In the genomic region with DNA sequence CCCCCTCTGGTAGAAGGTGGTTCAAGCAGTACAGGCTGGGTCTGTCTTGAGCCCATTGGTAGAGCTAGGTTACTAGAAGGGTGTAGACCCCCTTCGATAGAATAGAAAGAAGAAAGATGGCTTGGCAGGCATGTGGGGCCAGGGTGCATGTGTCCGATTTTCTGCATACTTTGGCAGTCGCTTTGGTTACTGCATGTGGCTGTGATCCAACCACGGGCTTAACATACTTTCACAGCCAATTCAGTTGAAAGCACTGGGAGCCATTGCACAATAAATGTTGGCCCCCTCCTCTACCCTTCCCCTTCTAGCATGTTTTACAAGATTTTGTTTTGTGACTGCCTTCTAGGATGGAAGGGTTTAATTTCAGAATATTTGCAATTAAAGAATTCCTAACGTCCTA, we compare ENCODE assay signal across 25 cellular contexts. TPM values are rescaled to one million over a fixed set of nuclear protein-coding genes. Genes with fewer than 3 reads are reported as not detected.
DNase-seq lines count a peak whose midpoint lies in the region; ATAC-seq and TF ChIP-seq lines count a peak whose summit lies in the region.
"Had no signal": no experiment of that assay in that cellular context is flagged by ENCODE, and none has a peak within 500 bp of the region (broad histone marks: within the 10 kb centered on the region; RNA-seq: fewer than 3 reads in every experiment).

No MANE protein-coding gene starts in this region.

- H3K4me1 Mint-ChIP-seq in GM23338, result peaks cover 31% of the 10 kb centered on the region
- H3K4me1 Mint-ChIP-seq in glutamatergic neuron (ENCODE audit: low read depth, unreplicated experiment), result peaks cover 45% of the 10 kb centered on the region

- H3K4me3 ChIP-seq in GM23338 (no peak overlapping the region), KMS-11 (IDR thresholded peaks at IDR 0.05; ENCODE audit: insufficient read depth, low read depth, low read length) (no peak overlapping the region)
- H3K4me3 ChIP-seq: ascending aorta, coronary artery, HAP-1, transverse colon had no signal

- no peaks in the 10 kb centered on the region for H3K9me3 Mint-ChIP-seq in GM23338
- peaks cover 6% of the 10 kb centered on the region for H3K9me3 Mint-ChIP-seq in glutamatergic neuron (ENCODE audit: unreplicated experiment)
- H3K9me3 Mint-ChIP-seq: activated CD4-positive, alpha-beta memory T cell treated with anti-CD3 and anti-CD28 coated beads, Interleukin-2, amount 10 ng/mL, durations not matched to agents 7 days and 5 days had no signal

- no peaks in the 10 kb centered on the region for H3K9me2 ChIP-seq in GM23338 (ENCODE audit: insufficient read depth)

- H3K36me3 ChIP-seq in GM23338 (ENCODE audit: insufficient read depth), result peaks cover 69% of the 10 kb centered on the region
- H3K36me3 ChIP-seq in KMS-11 (ENCODE audit: insufficient read depth), result peaks cover 14% of the 10 kb centered on the region; the same call in 1 of the 2 replicates

- H3K4me1 ChIP-seq in GM23338 (ENCODE audit: insufficient read depth) (peaks cover 26% of the 10 kb centered on the region), KMS-11 (ENCODE audit: low read depth, poor library complexity, severe bottlenecking) (peaks cover 86% of the 10 kb centered on the region)

- H3K79me2 ChIP-seq in GM23338 (replicated peaks; ENCODE audit: insufficient read depth) (peaks cover 100% of the 10 kb centered on the region), KMS-11 (ENCODE audit: insufficient read depth, low read depth) (peaks cover 83% of the 10 kb centered on the region)

- H3K27ac ChIP-seq in GM23338 (ENCODE audit: low read depth) (peak overlapping the region; percentile 59; the same call in 1 of the 2 replicates), KMS-11 (peak overlapping the region; percentile 79; the same call in 1 of the 2 replicates), VCaP (peak overlapping the region; percentile 9; the same call in 1 of the 2 replicates)
- H3K27ac ChIP-seq: ascending aorta, coronary artery, transverse colon had no signal

- H3K27me3 Mint-ChIP-seq in GM23338 (ENCODE audit: insufficient read depth, low read depth, poor library complexity) (peaks cover 7% of the 10 kb centered on the region), glutamatergic neuron (ENCODE audit: unreplicated experiment) (no peaks in the 10 kb centered on the region)
- H3K27me3 Mint-ChIP-seq: activated CD4-positive, alpha-beta memory T cell treated with anti-CD3 and anti-CD28 coated beads, Interleukin-2, amount 10 ng/mL, durations not matched to agents 7 days and 5 days; activated naive CD8-positive, alpha-beta T cell had no signal

- no peak for TF ChIP-seq CTCF in GM23338 (conservative IDR thresholded peaks at IDR 0.05; ENCODE audit: low read depth in 2 of 2)
- no peak for TF ChIP-seq CTCF in KMS-11 (conservative IDR thresholded peaks at IDR 0.05; ENCODE audit: low read depth, low read length)
- TF ChIP-seq CTCF in VCaP (conservative IDR thresholded peaks at IDR 0.05), result no peak
- no peak for TF ChIP-seq CTCF in glutamatergic neuron (IDR thresholded peaks at IDR 0.05; ENCODE audit: partially characterized antibody, unreplicated experiment)

- peaks cover 85% of the 10 kb centered on the region for H3K36me3 Mint-ChIP-seq in GM23338 (ENCODE audit: low read depth)
- peaks cover 4% of the 10 kb centered on the region for H3K36me3 Mint-ChIP-seq in glutamatergic neuron (ENCODE audit: unreplicated experiment)

- H3K4me2 ChIP-seq in GM23338, result 0 out of 2 replicates have a peak overlapping the region, but pooled peaks have one; percentile 35
- H3K4me2 ChIP-seq in KMS-11, result peak overlapping the region; percentile 80

- H4K20me1 ChIP-seq in GM23338 (replicated peaks; ENCODE audit: insufficient read depth), result peaks cover 74% of the 10 kb centered on the region
- peaks cover 12% of the 10 kb centered on the region for H4K20me1 ChIP-seq in KMS-11 (ENCODE audit: insufficient read depth)

- H3K27me3 ChIP-seq in GM23338 (ENCODE audit: insufficient read depth), result no peaks in the 10 kb centered on the region
- no peaks in the 10 kb centered on the region for H3K27me3 ChIP-seq in KMS-11 (ENCODE audit: insufficient read depth, low read depth)
- H3K27me3 ChIP-seq: ascending aorta, transverse colon had no signal

- no peak for DNase-seq in GM23338 (ENCODE audit: low spot score)
- DNase-seq in glutamatergic neuron, result no peak
- DNase-seq in activated CD4-positive, CD25-positive, alpha-beta regulatory T cell (lab: John Stamatoyannopoulos, UW), result no peak
- no peak for DNase-seq in NK-92 (lab: John Stamatoyannopoulos, UW; ENCODE audit: unreplicated experiment)
- DNase-seq: activated CD4-positive, alpha-beta memory T cell treated with anti-CD3 and anti-CD28 coated beads, Interleukin-2, amount 10 ng/mL, durations not matched to agents 7 days and 5 days; activated CD4-positive, CD25-positive, alpha-beta regulatory T cell treated with anti-CD3 and anti-CD28 coated beads, Interleukin-2, amount 50 U/mL, for 72 hours; activated effector memory CD4-positive, alpha-beta T cell treated with Interleukin-2 at 50 U/mL for 16 hours; caudate nucleus; DMS153; effector memory CD4-positive, alpha-beta T cell; mammary epithelial cell; NCI-H1930; NCI-H2171 treated with DMSO at 0.1 percent for 48 hours; NCI-H510A treated with DMSO at 0.1 percent for 48 hours; RPMI8226; stimulated activated CD4-positive, alpha-beta T cell treated with anti-CD3 and anti-CD28 coated beads, Interleukin-4, amount 100 ng/mL, for 1 hour; transverse colon had no signal

- no peak overlapping the region for H2AFZ ChIP-seq in GM23338
- no peak overlapping the region for H2AFZ ChIP-seq in KMS-11 (ENCODE audit: low read depth)

- ATAC-seq in GM23338, result no peak
- no peak for ATAC-seq in HG03460 (IDR thresholded peaks at IDR 0.05; ENCODE audit: unreplicated experiment)
- ATAC-seq: sciatic nerve had no signal

- no peak overlapping the region for H3K9ac ChIP-seq in KMS-11

- H3K4me3 Mint-ChIP-seq in GM23338 (no peak overlapping the region), glutamatergic neuron (ENCODE audit: unreplicated experiment) (peak overlapping the region; percentile 72)
- H3K4me3 Mint-ChIP-seq: activated CD4-positive, alpha-beta memory T cell treated with anti-CD3 and anti-CD28 coated beads, Interleukin-2, amount 10 ng/mL, durations not matched to agents 7 days and 5 days; activated naive CD8-positive, alpha-beta T cell had no signal

- peak overlapping the region; percentile 57; the same call in 1 of the 2 replicates for H3K27ac Mint-ChIP-seq in GM23338
- no peak overlapping the region for H3K27ac Mint-ChIP-seq in glutamatergic neuron (ENCODE audit: unreplicated experiment)
- H3K27ac Mint-ChIP-seq: activated CD4-positive, alpha-beta memory T cell treated with anti-CD3 and anti-CD28 coated beads, Interleukin-2, amount 10 ng/mL, durations not matched to agents 7 days and 5 days; activated naive CD8-positive, alpha-beta T cell had no signal

- peaks cover 18% of the 10 kb centered on the region; the same call in 1 of the 2 replicates for H3F3A ChIP-seq in GM23338 (replicated peaks; ENCODE audit: low read depth)

TF ChIP-seq in GM23338, 12 proteins besides CTCF, POLR2A, EP300 and RAD21:
- TF ChIP-seq EZH2 (IDR thresholded peaks at IDR 0.05; ENCODE audit: low read depth, unreplicated experiment) (no peak), ZNF114 (CRISPR knock-in tag; IDR thresholded peaks at IDR 0.05) (no peak)

RNA-seq across cellular contexts. Expression of a gene that starts 7.2 kb away (rescaled TPM):
- 114 and 147 TPM in 2 replicates for total RNA-seq in GM23338 (2014; rRNA removed; shearing (Covaris generic))
- polyA plus RNA-seq in GM23338 (2016; fragmentation: Nextera tagmentation; extraction: Ambion mirVana), result 65.5 and 72.8 TPM in 2 replicates
- 154 TPM for total RNA-seq in glutamatergic neuron (ENCODE audit: unreplicated experiment)

Comparison
In these comparisons a context has a peak if more than half of its experiments do, and no peak if none do; other contexts are left out.
1. H3K27ac ChIP-seq: peak in every context shown above with its lines; median percentile 79 in KMS-11; 59 in GM23338; 9 in VCaP.